ENCODE assay signal across 25 cellular contexts in genomic region chr19:19504754-19505668, GRCh38.
"Had no signal": no experiment of that assay in that cellular context is flagged by ENCODE, and none has a peak within 500 bp of the region (broad histone marks: within the 10 kb centered on the region; RNA-seq: fewer than 3 reads in every experiment).

No MANE protein-coding gene starts in this region.

- H3K4me3 ChIP-seq: cardiac muscle cell had no signal

- H3K4me1 Mint-ChIP-seq: activated B cell treated with CpG ODN at 0.5 μM for 24 hours; activated CD8-positive, alpha-beta memory T cell treated with anti-CD3 and anti-CD28 coated beads, Interleukin-2, amount 10 ng/mL, durations not matched to agents 7 days and 5 days; T-cell had no signal

- H3K27me3 ChIP-seq: brain microvascular endothelial cell, cardiac muscle cell had no signal

- H3K27me3 Mint-ChIP-seq: activated B cell treated with CpG ODN at 0.5 μM for 24 hours; activated CD4-positive, alpha-beta T cell treated with anti-CD3 and anti-CD28 coated beads, Interleukin-2, amount 10 ng/mL, durations not matched to agents 24 days and 14 days; activated CD8-positive, alpha-beta memory T cell treated with anti-CD3 and anti-CD28 coated beads, Interleukin-2, amount 10 ng/mL, durations not matched to agents 7 days and 5 days; T-cell had no signal

- H3K27ac Mint-ChIP-seq: activated B cell treated with CpG ODN at 0.5 μM for 24 hours; activated CD4-positive, alpha-beta T cell treated with anti-CD3 and anti-CD28 coated beads, Interleukin-2, amount 10 ng/mL, durations not matched to agents 24 days and 14 days; activated CD8-positive, alpha-beta memory T cell treated with anti-CD3 and anti-CD28 coated beads, Interleukin-2, amount 10 ng/mL, durations not matched to agents 7 days and 5 days; activated T-helper 2 cell treated with anti-CD3 and anti-CD28 coated beads, Interferon-gamma antibody, Interleukin-2, Interleukin-4, amounts not matched to agents 10 μg/mL and 5 μg/mL and 100 μg/mL, durations not matched to agents 14 hours and 24 hours and 36 hours; T-cell had no signal

- H3K9me3 Mint-ChIP-seq: activated B cell treated with CpG ODN at 0.5 μM for 24 hours; activated CD4-positive, alpha-beta T cell treated with anti-CD3 and anti-CD28 coated beads, Interleukin-2, amount 10 ng/mL, durations not matched to agents 24 days and 14 days; activated naive CD4-positive, alpha-beta T cell treated with anti-CD3 and anti-CD28 coated beads, Interleukin-2, amount 50 U/mL, for 72 hours; activated T-helper 2 cell treated with anti-CD3 and anti-CD28 coated beads, Interferon-gamma antibody, Interleukin-2, Interleukin-4, amounts not matched to agents 10 μg/mL and 5 μg/mL and 100 μg/mL, durations not matched to agents 14 hours and 24 hours and 36 hours; T-cell had no signal

- H3K27ac ChIP-seq: brain microvascular endothelial cell, cardiac muscle cell, KMS-11 had no signal

- DNase-seq: activated B cell treated with CpG ODN at 0.5 μM for 24 hours; activated CD4-positive, alpha-beta T cell treated with anti-CD3 and anti-CD28 coated beads for 1 hour; activated CD4-positive, alpha-beta T cell treated with anti-CD3 and anti-CD28 coated beads, Interleukin-2, amount 10 ng/mL, durations not matched to agents 24 days and 14 days; activated CD4-positive, alpha-beta T cell treated with anti-CD3 and anti-CD28 coated beads, Interleukin-2, amount 50 U/mL, for 48 hours; activated CD8-positive, alpha-beta memory T cell treated with anti-CD3 and anti-CD28 coated beads, Interleukin-2, amount 10 ng/mL, durations not matched to agents 7 days and 5 days; activated T-cell treated with anti-CD3 and anti-CD28 coated beads, Interleukin-2, amount 50 U/mL, for 48 hours; brain microvascular endothelial cell; cerebellar nuclear complex; IMR-90; NCI-H1092; NCI-H1436; NCI-H1694 treated with DMSO at 0.1 percent for 48 hours; NCI-H2029 treated with DMSO at 0.1 percent for 48 hours; NCI-H345; NCI-H510A; NCI-H526 treated with DMSO at 0.1 percent for 48 hours; NCI-H82; SIG-M5; T-cell; T-helper 2 cell; T1000 had no signal

- H3K4me3 Mint-ChIP-seq: activated B cell treated with CpG ODN at 0.5 μM for 24 hours; activated CD4-positive, alpha-beta T cell treated with anti-CD3 and anti-CD28 coated beads, Interleukin-2, amount 10 ng/mL, durations not matched to agents 24 days and 14 days; activated CD8-positive, alpha-beta memory T cell treated with anti-CD3 and anti-CD28 coated beads, Interleukin-2, amount 10 ng/mL, durations not matched to agents 7 days and 5 days; T-cell had no signal
